1 cellular context compared by ENCODE assay signal in the genomic region with DNA sequence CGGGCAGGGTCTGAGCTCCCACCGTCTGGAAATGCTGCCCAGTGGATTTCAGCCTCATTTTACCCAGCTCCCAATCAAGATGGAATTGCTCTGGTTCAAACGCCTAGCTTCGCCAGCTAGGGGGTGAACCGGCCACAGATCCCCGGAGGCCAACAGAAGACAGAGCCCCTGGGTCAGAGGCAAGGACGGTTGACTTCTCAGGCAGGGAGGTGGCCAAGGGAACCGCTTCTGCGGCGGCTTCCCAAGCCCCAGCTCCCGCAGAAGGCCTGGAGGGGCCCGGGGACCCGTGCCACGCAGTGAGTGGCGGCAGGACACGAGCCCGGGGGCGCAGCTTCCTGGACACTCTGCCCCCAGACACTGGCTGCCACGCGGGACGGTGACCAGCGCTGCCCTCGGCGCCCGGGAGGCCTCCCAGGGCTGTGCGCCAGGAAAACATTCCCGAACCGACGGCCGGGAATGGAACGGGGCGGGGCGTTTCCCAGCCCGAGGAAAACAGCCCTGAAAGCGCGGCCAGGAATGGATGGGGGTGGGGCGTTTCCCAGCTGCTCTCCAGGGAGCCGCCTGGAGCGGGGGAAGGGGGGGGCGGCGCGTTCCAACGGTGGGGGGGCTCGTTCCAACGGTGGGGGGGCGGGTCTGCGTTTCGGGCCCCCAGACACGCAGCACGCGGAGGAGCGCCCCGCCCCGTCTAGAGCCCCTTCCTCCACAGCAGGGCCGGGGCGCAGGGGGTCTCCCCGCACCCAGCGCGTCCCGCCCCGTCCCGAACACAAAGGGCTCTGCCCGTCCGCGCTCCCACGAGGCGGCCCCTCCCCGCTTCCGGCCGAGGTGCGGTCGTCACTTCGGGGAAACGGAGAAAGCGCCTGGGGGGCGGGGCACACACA.
TF ChIP-seq lines count a peak whose summit lies in the region.

No MANE protein-coding gene starts in this region.

TF ChIP-seq in K562, 482 proteins besides CTCF, POLR2A, EP300 and RAD21 (continued from another document):
- TF ChIP-seq SMARCA4 (IDR thresholded peaks at IDR 0.05) (no peak), ARID1B (IDR thresholded peaks at IDR 0.05) (peak; percentile 30; the same call in 1 of the 2 replicates), MYC (IDR thresholded peaks at IDR 0.05; ENCODE audit: low read depth, low read length) (peak; percentile 89), MYC (CRISPR knock-in tag; IDR thresholded peaks at IDR 0.05; ENCODE audit: borderline replicate concordance, low read depth) (peak; percentile 96; the same call in 1 of the 2 replicates), HNRNPH1 (optimal IDR thresholded peaks at IDR 0.05; ENCODE audit: low read depth, low read length) (no peak)
- TF ChIP-seq, protein P1, sequence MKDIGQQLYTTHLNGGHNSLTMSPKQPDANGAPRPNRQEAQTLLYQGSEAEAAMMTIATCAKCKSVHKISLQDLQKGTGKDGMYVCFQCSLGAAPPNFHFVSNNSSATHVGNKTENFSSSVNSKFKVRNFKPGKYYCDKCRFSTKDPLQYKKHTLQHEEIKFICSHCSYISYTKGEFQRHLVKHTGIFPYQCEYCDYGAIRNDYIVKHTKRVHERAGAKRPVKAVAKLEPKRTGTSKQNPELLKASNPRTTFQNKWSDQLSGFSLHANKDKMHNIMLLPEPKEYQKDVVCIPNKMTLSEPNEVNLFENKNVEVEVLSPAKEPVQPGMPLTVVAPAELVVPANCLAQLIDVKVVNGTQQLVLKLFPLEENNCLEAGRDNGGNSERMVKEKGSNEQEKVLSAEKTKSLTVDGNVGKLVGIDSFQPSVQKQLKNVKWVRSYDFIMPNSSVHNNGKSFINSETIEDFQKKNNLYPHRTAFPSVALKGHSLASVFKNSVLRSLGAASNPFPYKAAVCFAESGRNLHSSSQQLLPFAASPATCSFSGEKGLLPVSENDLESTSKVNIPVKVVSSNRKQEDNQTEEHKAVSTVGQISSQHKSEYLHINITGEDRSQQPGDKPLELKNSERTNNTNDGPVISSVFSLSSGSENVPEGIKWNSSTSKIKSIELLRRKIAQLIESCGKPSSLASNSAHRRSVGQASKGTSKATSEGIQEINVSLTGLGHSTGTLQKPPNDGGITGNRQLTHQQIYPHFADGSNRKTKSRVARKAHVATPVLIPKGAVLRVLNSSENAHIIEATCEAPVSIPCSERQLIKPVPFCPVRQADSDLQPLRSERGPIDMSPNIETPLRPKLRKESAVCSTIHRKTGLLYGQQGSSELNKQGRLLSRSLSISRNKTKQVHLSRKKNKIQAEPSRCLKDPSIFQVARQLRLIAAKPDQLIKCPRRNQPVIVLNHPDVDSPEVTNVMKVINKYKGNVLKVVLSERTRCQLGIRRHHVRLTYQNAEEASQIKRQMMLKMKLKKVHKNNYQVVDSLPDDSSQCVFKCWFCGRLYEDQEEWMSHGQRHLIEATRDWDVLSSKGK (CRISPR knock-in tag; IDR thresholded peaks at IDR 0.05): no peak
- TF ChIP-seq, protein P2, sequence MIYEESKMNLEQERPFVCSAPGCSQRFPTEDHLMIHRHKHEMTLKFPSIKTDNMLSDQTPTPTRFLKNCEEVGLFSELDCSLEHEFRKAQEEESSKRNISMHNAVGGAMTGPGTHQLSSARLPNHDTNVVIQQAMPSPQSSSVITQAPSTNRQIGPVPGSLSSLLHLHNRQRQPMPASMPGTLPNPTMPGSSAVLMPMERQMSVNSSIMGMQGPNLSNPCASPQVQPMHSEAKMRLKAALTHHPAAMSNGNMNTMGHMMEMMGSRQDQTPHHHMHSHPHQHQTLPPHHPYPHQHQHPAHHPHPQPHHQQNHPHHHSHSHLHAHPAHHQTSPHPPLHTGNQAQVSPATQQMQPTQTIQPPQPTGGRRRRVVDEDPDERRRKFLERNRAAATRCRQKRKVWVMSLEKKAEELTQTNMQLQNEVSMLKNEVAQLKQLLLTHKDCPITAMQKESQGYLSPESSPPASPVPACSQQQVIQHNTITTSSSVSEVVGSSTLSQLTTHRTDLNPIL (CRISPR knock-in tag; IDR thresholded peaks at IDR 0.05): peak; percentile 46; the same call in 1 of the 2 replicates
- TF ChIP-seq, protein P3, sequence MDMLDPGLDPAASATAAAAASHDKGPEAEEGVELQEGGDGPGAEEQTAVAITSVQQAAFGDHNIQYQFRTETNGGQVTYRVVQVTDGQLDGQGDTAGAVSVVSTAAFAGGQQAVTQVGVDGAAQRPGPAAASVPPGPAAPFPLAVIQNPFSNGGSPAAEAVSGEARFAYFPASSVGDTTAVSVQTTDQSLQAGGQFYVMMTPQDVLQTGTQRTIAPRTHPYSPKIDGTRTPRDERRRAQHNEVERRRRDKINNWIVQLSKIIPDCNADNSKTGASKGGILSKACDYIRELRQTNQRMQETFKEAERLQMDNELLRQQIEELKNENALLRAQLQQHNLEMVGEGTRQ (CRISPR knock-in tag; IDR thresholded peaks at IDR 0.05): no peak
